In the genomic region with DNA sequence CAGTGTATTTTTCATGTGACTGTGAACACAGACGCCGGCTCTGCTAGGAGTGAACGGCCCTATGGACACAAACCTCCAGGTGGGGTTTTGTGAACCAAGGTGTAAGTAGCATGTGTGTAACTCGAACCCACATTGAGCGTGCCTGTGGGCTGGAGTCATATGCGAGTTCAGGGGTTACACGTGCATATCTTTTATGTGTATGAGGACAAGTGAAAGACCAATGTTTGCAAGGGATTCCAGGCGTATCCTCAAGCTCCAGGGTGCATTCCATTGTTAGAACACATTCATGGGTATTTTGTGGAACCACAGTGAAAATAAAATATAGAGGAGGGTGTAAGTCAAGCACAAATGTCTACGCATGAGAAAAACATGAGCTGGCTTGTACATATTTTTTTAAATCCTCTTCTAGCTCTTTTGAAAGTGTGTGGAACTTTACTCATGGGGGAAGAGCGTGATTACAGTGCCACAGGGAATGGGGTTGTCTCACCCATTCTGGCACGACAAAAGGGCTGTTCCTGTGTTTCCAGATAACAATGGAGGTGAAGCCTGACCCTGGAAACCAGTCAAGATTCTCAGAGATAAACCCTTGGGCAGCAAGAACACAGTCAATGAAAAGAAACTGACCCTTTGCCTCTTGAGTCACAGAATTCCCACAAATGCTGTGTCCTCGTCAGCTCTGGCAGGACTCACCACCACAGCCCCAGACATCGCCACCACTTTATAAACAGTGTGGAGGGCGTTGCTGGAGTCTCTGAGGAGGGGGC, we compare ENCODE assay signal across 3 cellular contexts.
TF ChIP-seq lines count a peak whose summit lies in the region.

No MANE protein-coding gene starts in this region.

TF ChIP-seq in A549, 52 proteins besides CTCF, POLR2A, EP300 and RAD21:
- TF ChIP-seq HOXB13 (CRISPR knock-in tag; IDR thresholded peaks at IDR 0.05; ENCODE audit: low read depth) = no peak
- TF ChIP-seq, protein P1, sequence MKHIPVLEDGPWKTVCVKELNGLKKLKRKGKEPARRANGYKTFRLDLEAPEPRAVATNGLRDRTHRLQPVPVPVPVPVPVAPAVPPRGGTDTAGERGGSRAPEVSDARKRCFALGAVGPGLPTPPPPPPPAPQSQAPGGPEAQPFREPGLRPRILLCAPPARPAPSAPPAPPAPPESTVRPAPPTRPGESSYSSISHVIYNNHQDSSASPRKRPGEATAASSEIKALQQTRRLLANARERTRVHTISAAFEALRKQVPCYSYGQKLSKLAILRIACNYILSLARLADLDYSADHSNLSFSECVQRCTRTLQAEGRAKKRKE (CRISPR knock-in tag; IDR thresholded peaks at IDR 0.05; ENCODE audit: low read depth) = no peak
- TF ChIP-seq, protein P2, sequence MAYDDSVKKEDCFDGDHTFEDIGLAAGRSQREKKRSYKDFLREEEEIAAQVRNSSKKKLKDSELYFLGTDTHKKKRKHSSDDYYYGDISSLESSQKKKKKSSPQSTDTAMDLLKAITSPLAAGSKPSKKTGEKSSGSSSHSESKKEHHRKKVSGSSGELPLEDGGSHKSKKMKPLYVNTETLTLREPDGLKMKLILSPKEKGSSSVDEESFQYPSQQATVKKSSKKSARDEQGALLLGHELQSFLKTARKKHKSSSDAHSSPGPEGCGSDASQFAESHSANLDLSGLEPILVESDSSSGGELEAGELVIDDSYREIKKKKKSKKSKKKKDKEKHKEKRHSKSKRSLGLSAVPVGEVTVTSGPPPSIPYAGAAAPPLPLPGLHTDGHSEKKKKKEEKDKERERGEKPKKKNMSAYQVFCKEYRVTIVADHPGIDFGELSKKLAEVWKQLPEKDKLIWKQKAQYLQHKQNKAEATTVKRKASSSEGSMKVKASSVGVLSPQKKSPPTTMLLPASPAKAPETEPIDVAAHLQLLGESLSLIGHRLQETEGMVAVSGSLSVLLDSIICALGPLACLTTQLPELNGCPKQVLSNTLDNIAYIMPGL (CRISPR knock-in tag; IDR thresholded peaks at IDR 0.05; ENCODE audit: borderline replicate concordance) = no peak
- TF ChIP-seq, protein P3, sequence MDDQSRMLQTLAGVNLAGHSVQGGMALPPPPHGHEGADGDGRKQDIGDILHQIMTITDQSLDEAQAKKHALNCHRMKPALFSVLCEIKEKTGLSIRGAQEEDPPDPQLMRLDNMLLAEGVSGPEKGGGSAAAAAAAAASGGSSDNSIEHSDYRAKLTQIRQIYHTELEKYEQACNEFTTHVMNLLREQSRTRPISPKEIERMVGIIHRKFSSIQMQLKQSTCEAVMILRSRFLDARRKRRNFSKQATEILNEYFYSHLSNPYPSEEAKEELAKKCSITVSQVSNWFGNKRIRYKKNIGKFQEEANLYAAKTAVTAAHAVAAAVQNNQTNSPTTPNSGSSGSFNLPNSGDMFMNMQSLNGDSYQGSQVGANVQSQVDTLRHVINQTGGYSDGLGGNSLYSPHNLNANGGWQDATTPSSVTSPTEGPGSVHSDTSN (IDR thresholded peaks at IDR 0.05) = no peak
- TF ChIP-seq NFE2L2 (conservative IDR thresholded peaks at IDR 0.05; ENCODE audit: low read length) = no peak
TF ChIP-seq in A549: peak in this region for 0.

TF ChIP-seq in IMR-90, 13 proteins besides CTCF, POLR2A, EP300 and RAD21:
- no peak for TF ChIP-seq MAFK (IDR thresholded peaks at IDR 0.05; ENCODE audit: low read depth, low read length)
TF ChIP-seq in IMR-90: peak in this region for 0.

TF ChIP-seq in H1, 55 proteins besides CTCF, POLR2A, EP300 and RAD21:
- no peak for TF ChIP-seq POLR2AphosphoS5 (IDR thresholded peaks at IDR 0.05; ENCODE audit: low read depth, low read length)
